In the genomic region with DNA sequence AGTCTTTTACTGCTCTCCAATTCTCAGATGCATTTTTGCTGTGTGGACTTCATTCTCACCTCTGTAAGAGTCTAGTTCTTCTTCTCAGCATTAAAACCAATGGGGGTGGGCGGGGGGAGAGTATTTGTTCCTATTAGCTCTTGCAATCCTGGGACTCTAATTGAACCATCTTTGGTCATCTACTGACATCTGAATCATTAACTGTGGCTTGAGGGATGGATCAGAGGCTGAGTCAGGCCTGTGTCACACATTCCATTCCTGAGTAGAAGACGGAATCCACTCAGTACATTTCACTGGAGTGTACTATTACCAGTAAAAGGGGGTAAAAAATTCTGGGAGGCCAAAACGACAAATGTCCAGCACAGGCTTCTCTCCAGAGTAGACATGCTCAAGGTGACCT, we compare ENCODE assay signal across 1 cellular context.
TF ChIP-seq lines count a peak whose summit lies in the region.

No MANE protein-coding gene starts in this region.

TF ChIP-seq in K562, 482 proteins besides CTCF, POLR2A, EP300 and RAD21:
- TF ChIP-seq, protein P1, sequence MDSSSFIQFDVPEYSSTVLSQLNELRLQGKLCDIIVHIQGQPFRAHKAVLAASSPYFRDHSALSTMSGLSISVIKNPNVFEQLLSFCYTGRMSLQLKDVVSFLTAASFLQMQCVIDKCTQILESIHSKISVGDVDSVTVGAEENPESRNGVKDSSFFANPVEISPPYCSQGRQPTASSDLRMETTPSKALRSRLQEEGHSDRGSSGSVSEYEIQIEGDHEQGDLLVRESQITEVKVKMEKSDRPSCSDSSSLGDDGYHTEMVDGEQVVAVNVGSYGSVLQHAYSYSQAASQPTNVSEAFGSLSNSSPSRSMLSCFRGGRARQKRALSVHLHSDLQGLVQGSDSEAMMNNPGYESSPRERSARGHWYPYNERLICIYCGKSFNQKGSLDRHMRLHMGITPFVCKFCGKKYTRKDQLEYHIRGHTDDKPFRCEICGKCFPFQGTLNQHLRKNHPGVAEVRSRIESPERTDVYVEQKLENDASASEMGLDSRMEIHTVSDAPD (CRISPR knock-in tag; IDR thresholded peaks at IDR 0.05) = no peak
- peak; percentile 70 for TF ChIP-seq FOSL1 (tag; conservative IDR thresholded peaks at IDR 0.05)
